ENCODE assay signal across 8 cellular contexts in genomic region chrX:71540801-71541545, GRCh38. TPM values are rescaled to one million over a fixed set of nuclear protein-coding genes. Genes with fewer than 3 reads are reported as not detected.
DNase-seq lines count a peak whose midpoint lies in the region; ATAC-seq and TF ChIP-seq lines count a peak whose summit lies in the region.

No MANE protein-coding gene starts in this region.

- WGBS in prostate gland = 58% methylated on average over 5 of the region's 7 CpGs

- DNase-seq in NOMO-1 treated with DMSO at 0.1 percent for 48 hours (lab: John Stamatoyannopoulos, UW; ENCODE audit: unreplicated experiment) = peak; percentile 77
- no peak for DNase-seq in left colon
- DNase-seq in AG08396 (ENCODE audit: low spot score) = no peak
- no peak for DNase-seq in prostate gland (ENCODE audit: low spot score)
- DNase-seq in NCI-H1436 (lab: John Stamatoyannopoulos, UW) = no peak
- DNase-seq in MM.1S = no peak

- no peak for TF ChIP-seq POLR2A in prostate gland (IDR thresholded peaks at IDR 0.05)

- POLR2A ChIA-PET in HEK293 (lab: Yijun Ruan, JAX) = interaction anchor here (0.6 to 1.0 kb wide), 2 partner anchors 8 to 175 kb away, joined by 3 to 4 read pairs; no protein-coding TSS in a partner anchor

- peaks cover 100% of the 10 kb centered on the region for H3K79me2 ChIP-seq in MM.1S (ENCODE audit: low read length)

- H3K4me3 ChIP-seq in HEK293 (ENCODE audit: low read depth, low read length) (no peak overlapping the region), prostate gland (no peak overlapping the region), MM.1S (ENCODE audit: low read length) (no peak overlapping the region)

- H3K9ac ChIP-seq in MM.1S (ENCODE audit: low read length) = no peak overlapping the region

- H3K27me3 ChIP-seq in prostate gland (replicated peaks; ENCODE audit: insufficient read depth) = no peaks in the 10 kb centered on the region
- no peaks in the 10 kb centered on the region for H3K27me3 ChIP-seq in MM.1S (replicated peaks; ENCODE audit: insufficient read depth, low read length)

- H3K4me1 ChIP-seq in HEK293 (ENCODE audit: control insufficient read depth, insufficient read depth, low read length) (peaks cover 26% of the 10 kb centered on the region), prostate gland (replicated peaks) (no peaks in the 10 kb centered on the region), MM.1S (ENCODE audit: low read length) (peaks cover 29% of the 10 kb centered on the region; the same call in 1 of the 2 replicates)

- no peaks in the 10 kb centered on the region for H3K9me2 ChIP-seq in MM.1S (replicated peaks; ENCODE audit: insufficient read depth, low read length)

- H4K20me1 ChIP-seq in MM.1S (ENCODE audit: insufficient read depth, low read length) = peaks cover 74% of the 10 kb centered on the region

- H3F3A ChIP-seq in MM.1S (ENCODE audit: insufficient read depth, low read length) = peaks cover 8% of the 10 kb centered on the region

- CTCF ChIA-PET in HEK293 (lab: Yijun Ruan, JAX) = interaction anchor here (1.0 to 1.7 kb wide), 2 partner anchors 11 to 123 kb away, joined by 3 to 6 read pairs; no protein-coding TSS in a partner anchor

- TF ChIP-seq CTCF in HEK293 (tag by site-specific recombination; IDR thresholded peaks at IDR 0.05) = no peak
- no peak for TF ChIP-seq CTCF in prostate gland (IDR thresholded peaks at IDR 0.05)
- TF ChIP-seq CTCF in MM.1S (IDR thresholded peaks at IDR 0.05; ENCODE audit: low read length) = no peak

- H3K36me3 ChIP-seq in HEK293 (ENCODE audit: control insufficient read depth in 2 of 2, insufficient read depth in 1 of 2, low read length in 2 of 2) (peaks cover 8 to 34% of the 10 kb centered on the region in 2 experiments), prostate gland (no peaks in the 10 kb centered on the region), MM.1S (replicated peaks; ENCODE audit: insufficient read depth, low read length) (peaks cover 4% of the 10 kb centered on the region)

- peak; percentile 78 for ATAC-seq in GM18520 (IDR thresholded peaks at IDR 0.05; ENCODE audit: unreplicated experiment)
- ATAC-seq in left colon = peak; percentile 53

- no peak overlapping the region for H2AFZ ChIP-seq in MM.1S (ENCODE audit: low read length)

- no peak overlapping the region for H3K4me2 ChIP-seq in MM.1S (ENCODE audit: low read depth, low read length)

- H3K9me3 ChIP-seq in HEK293 (ENCODE audit: control insufficient read depth, insufficient read depth, low read depth, low read length) = no peaks in the 10 kb centered on the region
- H3K9me3 ChIP-seq in prostate gland = no peaks in the 10 kb centered on the region
- no peaks in the 10 kb centered on the region for H3K9me3 ChIP-seq in MM.1S (replicated peaks; ENCODE audit: insufficient read depth, low read length)

- H3K27ac ChIP-seq in HEK293 (ENCODE audit: extremely low read depth, low read depth, low read length) = no peak overlapping the region
- H3K27ac ChIP-seq in prostate gland = no peak overlapping the region
- H3K27ac ChIP-seq in MM.1S (ENCODE audit: low read length) = no peak overlapping the region

- intact Hi-C loops in left colon (cut with DNase I, micrococcal nuclease) (no loop called here), prostate gland (cut with DNase I) (no loop called here)

TF ChIP-seq in HEK293, 187 proteins besides CTCF, POLR2A, EP300 and RAD21:
- TF ChIP-seq SETDB1 (IDR thresholded peaks at IDR 0.05; ENCODE audit: insufficient read length, low read length) (no peak), ZNF335 (tag by site-specific recombination; conservative IDR thresholded peaks at IDR 0.05) (peak; percentile 46; the same call in 1 of the 2 replicates), ZNF596 (tag by site-specific recombination; IDR thresholded peaks at IDR 0.05) (no peak), ZBTB7A (tag by site-specific recombination; IDR thresholded peaks at IDR 0.05; ENCODE audit: low read depth) (no peak), ZNF530 (tag by site-specific recombination; IDR thresholded peaks at IDR 0.05; ENCODE audit: low read depth) (no peak), ZNF600 (tag by site-specific recombination; IDR thresholded peaks at IDR 0.05) (peak; percentile 17; the same call in 1 of the 2 replicates), SP2 (tag by site-specific recombination; IDR thresholded peaks at IDR 0.05) (no peak), PATZ1 (tag by site-specific recombination; IDR thresholded peaks at IDR 0.05) (no peak), HIC1 (tag by site-specific recombination; IDR thresholded peaks at IDR 0.05) (no peak), ZNF529 (tag by site-specific recombination; IDR thresholded peaks at IDR 0.05; ENCODE audit: insufficient replicate concordance) (no peak), ZNF701 (tag by site-specific recombination; IDR thresholded peaks at IDR 0.05) (no peak)
- TF ChIP-seq, protein P1, sequence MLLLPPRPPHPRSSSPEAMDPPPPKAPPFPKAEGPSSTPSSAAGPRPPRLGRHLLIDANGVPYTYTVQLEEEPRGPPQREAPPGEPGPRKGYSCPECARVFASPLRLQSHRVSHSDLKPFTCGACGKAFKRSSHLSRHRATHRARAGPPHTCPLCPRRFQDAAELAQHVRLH (tag by site-specific recombination; IDR thresholded peaks at IDR 0.05) = no peak

RNA-seq across cellular contexts. Expression of gene OGT, which starts 8.1 kb away (rescaled TPM):
- total RNA-seq in left colon (100 to 1,000 TPM; 100 to 101 TPM), prostate gland (100 to 1,000 TPM in 1 of 2 donors, 10 to 100 TPM in 1; 68.0 to 126 TPM)

RNA-seq across cellular contexts. Expression of gene GCNA, which starts 37.3 kb away (rescaled TPM):
- total RNA-seq in left colon = 1 to 10 TPM; 1.1 to 1.2 TPM
- 10 to 100 TPM in 1 of 2 donors, 1 to 10 TPM in 1; 1.4 to 18.0 TPM for total RNA-seq in prostate gland
